Comparison of ENCODE assay signal across 27 cellular contexts in genomic region chr9:69400470-69400869, GRCh38.
DNase-seq lines count a peak whose midpoint lies in the region; ATAC-seq, FAIRE-seq and TF ChIP-seq lines count a peak whose summit lies in the region.
"Had no signal": no experiment of that assay in that cellular context is flagged by ENCODE, and none has a peak within 500 bp of the region (broad histone marks: within the 10 kb centered on the region; RNA-seq: fewer than 3 reads in every experiment).

No MANE protein-coding gene starts in this region.

- no peak overlapping the region for H2AFZ ChIP-seq in PC-3 (ENCODE audit: low read length)

- no peak for TF ChIP-seq CTCF in PC-3 (conservative IDR thresholded peaks at IDR 0.05; ENCODE audit: low read depth, low read length)
- TF ChIP-seq CTCF in bronchial epithelial cell (IDR thresholded peaks at IDR 0.05; ENCODE audit: insufficient read depth, low read length, severe bottlenecking) = no peak

- intact Hi-C loops in PC-3 (cut with micrococcal nuclease) = no loop called here

- H3F3A ChIP-seq in PC-3 (ENCODE audit: low read length, unreplicated experiment) = no peaks in the 10 kb centered on the region

- FAIRE-seq in bronchial epithelial cell (lab: Jason Lieb, UNC) (no peak), small intestine (lab: Jason Lieb, UNC) (no peak)
- FAIRE-seq: A204.1, GM12892, GM19239, HTR-8/SVneo, K562 had no signal

- ATAC-seq in PC-3 (no peak; the same call in 1 of the 2 replicates), GM18868 (IDR thresholded peaks at IDR 0.05; ENCODE audit: unreplicated experiment) (no peak)
- ATAC-seq: HCT116, K562 had no signal

- no peaks in the 10 kb centered on the region for H3K9me2 ChIP-seq in PC-3 (replicated peaks; ENCODE audit: low read length)

- no TSS peak for BruUV-seq in PC-3 (replicated peaks; lab: Mats Ljungman, UMichigan)

- no peaks in the 10 kb centered on the region for H4K20me1 ChIP-seq in PC-3 (ENCODE audit: low read length)

- POLR2A ChIA-PET in PC-3 (lab: Charles Lee; ENCODE audit: unreplicated experiment) = no interaction called here

- H3K9me3 ChIP-seq in PC-3 (ENCODE audit: low read length) (no peaks in the 10 kb centered on the region), small intestine (ENCODE audit: control insufficient read depth, low read depth) (no peaks in the 10 kb centered on the region)
- H3K9me3 ChIP-seq: BE2C had no signal

- H3K4me1 ChIP-seq in PC-3 (ENCODE audit: insufficient read depth, low read length) (0 out of 2 replicates have a peak, but pooled peaks cover 9% of the 10 kb centered on the region), small intestine (ENCODE audit: control insufficient read depth in 2 of 2, insufficient read depth in 1 of 2, low read depth in 1 of 2, low read length in 1 of 2) (no peaks in the 10 kb centered on the region)
- H3K4me1 ChIP-seq: BE2C had no signal

- H3K79me2 ChIP-seq in PC-3 (ENCODE audit: low read length) = no peaks in the 10 kb centered on the region

- no peaks in the 10 kb centered on the region for H3K27me3 ChIP-seq in PC-3 (ENCODE audit: low read length)
- H3K27me3 ChIP-seq in bronchial epithelial cell (ENCODE audit: control insufficient read depth, insufficient read depth, low read length) = no peaks in the 10 kb centered on the region
- H3K27me3 ChIP-seq in small intestine (ENCODE audit: control insufficient read depth in 2 of 2, insufficient read depth in 2 of 2, low read length in 2 of 2) = no peaks in the 10 kb centered on the region
- H3K27me3 ChIP-seq: BE2C had no signal

- no peaks in the 10 kb centered on the region for H3K36me3 ChIP-seq in PC-3 (ENCODE audit: low read depth, low read length)
- no peaks in the 10 kb centered on the region for H3K36me3 ChIP-seq in bronchial epithelial cell (ENCODE audit: control insufficient read depth, insufficient read depth, low read length)
- H3K36me3 ChIP-seq in small intestine (ENCODE audit: control insufficient read depth in 2 of 2, insufficient read depth in 2 of 2, low read length in 2 of 2) = no peaks in the 10 kb centered on the region
- H3K36me3 ChIP-seq: BE2C had no signal

- H3K9ac ChIP-seq in PC-3 (ENCODE audit: low read length) = no peak overlapping the region

- no peak overlapping the region for H3K4me2 ChIP-seq in PC-3 (ENCODE audit: low read length)

- WGBS in small intestine, 3 donors = 81 to 92% (median 84%) methylated on average over 1 of the region's 1 CpG

- peak; percentile 52 for DNase-seq in PC-3
- DNase-seq in bronchial epithelial cell (ENCODE audit: low read depth) = peak; percentile 53
- DNase-seq in kidney tubule cell (ENCODE audit: low spot score) = peak; percentile 73
- DNase-seq in small intestine = peak; percentile 4
- no peak for DNase-seq in T1000 (lab: John Stamatoyannopoulos, UW)
- DNase-seq in amygdala (lab: John Stamatoyannopoulos, UW) = no peak
- DNase-seq: ACHN; BE2C; C1 segment of cervical spinal cord; CD4-positive, CD25-positive, alpha-beta regulatory T cell; CD8-positive, alpha-beta memory T cell; COR-L47; DMS 273 treated with DMSO at 0.1 percent for 48 hours; DMS79; GDM1; GOT3; H7; HFFc6; IMR-90 had no signal

- CTCF ChIA-PET in PC-3 (lab: Charles Lee) = no interaction called here

- no peak overlapping the region for H3K4me3 ChIP-seq in PC-3 (ENCODE audit: low read length)
- H3K4me3 ChIP-seq in bronchial epithelial cell (ENCODE audit: low read depth, low read length) = no peak overlapping the region
- H3K4me3 ChIP-seq in small intestine (ENCODE audit: low read depth in 1 of 2, low read length in 2 of 2) = no peak overlapping the region
- H3K4me3 ChIP-seq: K562 had no signal

- H3K27ac ChIP-seq in PC-3 (ENCODE audit: low read length) = no peak overlapping the region
- no peak overlapping the region for H3K27ac ChIP-seq in small intestine (ENCODE audit: low read depth in 1 of 2, low read length in 1 of 2)
- H3K27ac ChIP-seq: HL-60 had no signal

Comparison
In these comparisons a context has a peak if more than half of its experiments do, and no peak if none do; other contexts are left out.
1. DNase-seq: peak in PC-3 (single experiment), bronchial epithelial cell (single experiment), kidney tubule cell (single experiment) and small intestine (single experiment); none in T1000 (single experiment) and amygdala (0 of 56).